In the genomic region with DNA sequence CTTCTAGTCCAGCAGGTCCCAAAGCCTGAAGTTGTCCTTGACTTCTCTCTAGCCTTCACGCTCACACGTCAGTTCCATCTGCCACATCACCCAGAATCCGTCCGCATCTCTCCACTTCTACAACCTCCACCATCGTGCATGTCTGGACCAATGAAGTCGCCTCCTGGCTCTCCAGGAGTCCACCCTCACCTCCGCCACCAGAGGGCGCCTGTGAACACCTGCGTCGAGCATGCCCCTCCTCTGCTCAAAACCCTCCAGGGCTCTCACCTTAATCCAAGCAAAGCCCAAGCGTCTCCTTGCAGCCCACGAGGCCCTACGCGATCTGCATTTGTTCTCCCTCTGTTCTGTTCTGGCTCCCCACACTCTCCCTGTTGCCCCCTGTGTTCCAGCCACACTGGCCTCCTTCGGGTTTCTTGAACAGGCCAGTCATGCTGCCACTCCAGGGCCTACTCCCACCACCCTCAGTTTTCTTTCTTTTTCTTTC, we compare ENCODE assay signal across 1 cellular context.
TF ChIP-seq lines count a peak whose summit lies in the region.

No MANE protein-coding gene starts in this region.

TF ChIP-seq in K562, 482 proteins besides CTCF, POLR2A, EP300 and RAD21 (continued from another document and continues in another):
- TF ChIP-seq, protein P1, sequence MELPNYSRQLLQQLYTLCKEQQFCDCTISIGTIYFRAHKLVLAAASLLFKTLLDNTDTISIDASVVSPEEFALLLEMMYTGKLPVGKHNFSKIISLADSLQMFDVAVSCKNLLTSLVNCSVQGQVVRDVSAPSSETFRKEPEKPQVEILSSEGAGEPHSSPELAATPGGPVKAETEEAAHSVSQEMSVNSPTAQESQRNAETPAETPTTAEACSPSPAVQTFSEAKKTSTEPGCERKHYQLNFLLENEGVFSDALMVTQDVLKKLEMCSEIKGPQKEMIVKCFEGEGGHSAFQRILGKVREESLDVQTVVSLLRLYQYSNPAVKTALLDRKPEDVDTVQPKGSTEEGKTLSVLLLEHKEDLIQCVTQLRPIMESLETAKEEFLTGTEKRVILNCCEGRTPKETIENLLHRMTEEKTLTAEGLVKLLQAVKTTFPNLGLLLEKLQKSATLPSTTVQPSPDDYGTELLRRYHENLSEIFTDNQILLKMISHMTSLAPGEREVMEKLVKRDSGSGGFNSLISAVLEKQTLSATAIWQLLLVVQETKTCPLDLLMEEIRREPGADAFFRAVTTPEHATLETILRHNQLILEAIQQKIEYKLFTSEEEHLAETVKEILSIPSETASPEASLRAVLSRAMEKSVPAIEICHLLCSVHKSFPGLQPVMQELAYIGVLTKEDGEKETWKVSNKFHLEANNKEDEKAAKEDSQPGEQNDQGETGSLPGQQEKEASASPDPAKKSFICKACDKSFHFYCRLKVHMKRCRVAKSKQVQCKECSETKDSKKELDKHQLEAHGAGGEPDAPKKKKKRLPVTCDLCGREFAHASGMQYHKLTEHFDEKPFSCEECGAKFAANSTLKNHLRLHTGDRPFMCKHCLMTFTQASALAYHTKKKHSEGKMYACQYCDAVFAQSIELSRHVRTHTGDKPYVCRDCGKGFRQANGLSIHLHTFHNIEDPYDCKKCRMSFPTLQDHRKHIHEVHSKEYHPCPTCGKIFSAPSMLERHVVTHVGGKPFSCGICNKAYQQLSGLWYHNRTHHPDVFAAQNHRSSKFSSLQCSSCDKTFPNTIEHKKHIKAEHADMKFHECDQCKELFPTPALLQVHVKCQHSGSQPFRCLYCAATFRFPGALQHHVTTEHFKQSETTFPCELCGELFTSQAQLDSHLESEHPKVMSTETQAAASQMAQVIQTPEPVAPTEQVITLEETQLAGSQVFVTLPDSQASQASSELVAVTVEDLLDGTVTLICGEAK (IDR thresholded peaks at IDR 0.05) = 0 out of 2 replicates have a peak, but pooled peaks have one; percentile 38
- TF ChIP-seq, protein P1 (CRISPR knock-in tag; IDR thresholded peaks at IDR 0.05) = no peak
- TF ChIP-seq CREB1 (IDR thresholded peaks at IDR 0.05) (peak; percentile 61; the same call in 1 of the 2 replicates), CREB1 (CRISPR knock-in tag; IDR thresholded peaks at IDR 0.05) (peak; percentile 78), ZNF644 (tag; IDR thresholded peaks at IDR 0.05; ENCODE audit: low read depth) (no peak), PTTG1 (tag; IDR thresholded peaks at IDR 0.05; ENCODE audit: low read depth) (no peak), ESRRB (CRISPR knock-in tag; IDR thresholded peaks at IDR 0.05; ENCODE audit: borderline replicate concordance) (no peak), PHF8 (IDR thresholded peaks at IDR 0.05; ENCODE audit: borderline replicate concordance, low read length) (peak; percentile 41; the same call in 1 of the 2 replicates), SMAD3 (CRISPR knock-in tag; conservative IDR thresholded peaks at IDR 0.05) (0 out of 2 replicates have a peak, but pooled peaks have one; percentile 9), ZEB2 (IDR thresholded peaks at IDR 0.05) (peak; percentile 73; the same call in 1 of the 2 replicates), CREBBP (IDR thresholded peaks at IDR 0.05; ENCODE audit: low read depth, low read length) (no peak), ZC3H8 (IDR thresholded peaks at IDR 0.05) (0 out of 2 replicates have a peak, but pooled peaks have one; percentile 76), OTX1 (CRISPR knock-in tag; IDR thresholded peaks at IDR 0.05) (0 out of 2 replicates have a peak, but pooled peaks have one; percentile 25), NRF1 (conservative IDR thresholded peaks at IDR 0.05 in 1 of 2, IDR thresholded peaks at IDR 0.05 in 1 of 2) (peak; percentile 32 to 62; a peak in 3 of 4 replicates), ZNF224 (CRISPR knock-in tag; IDR thresholded peaks at IDR 0.05) (no peak), GATA2 (CRISPR knock-in tag; IDR thresholded peaks at IDR 0.05) (no peak), PCBP2 (IDR thresholded peaks at IDR 0.05; ENCODE audit: low read depth, low read length, poor library complexity, severe bottlenecking) (no peak), TAF7 (tag; IDR thresholded peaks at IDR 0.05) (no peak), SOX6 (IDR thresholded peaks at IDR 0.05) (peak; percentile 20; the same call in 1 of the 2 replicates), ZNF3 (CRISPR knock-in tag; IDR thresholded peaks at IDR 0.05) (no peak), KLF13 (tag; IDR thresholded peaks at IDR 0.05; ENCODE audit: borderline replicate concordance, low read depth) (no peak), XRCC5 (IDR thresholded peaks at IDR 0.05; ENCODE audit: low read depth, low read length) (peak; percentile 97), COPS2 (conservative IDR thresholded peaks at IDR 0.05) (no peak), ZNF121 (CRISPR knock-in tag; conservative IDR thresholded peaks at IDR 0.05) (no peak), CC2D1A (IDR thresholded peaks at IDR 0.05) (peak; percentile 6), THRAP3 (IDR thresholded peaks at IDR 0.05; ENCODE audit: borderline replicate concordance) (no peak), L3MBTL2 (IDR thresholded peaks at IDR 0.05) (peak; percentile 89), FOXK1 (CRISPR knock-in tag; IDR thresholded peaks at IDR 0.05; ENCODE audit: borderline replicate concordance) (no peak), RNF2 (IDR thresholded peaks at IDR 0.05) (no peak), MYBL2 (IDR thresholded peaks at IDR 0.05; ENCODE audit: low read depth) (no peak), MYBL2 (CRISPR knock-in tag; IDR thresholded peaks at IDR 0.05; ENCODE audit: borderline replicate concordance) (no peak), CTBP1 (IDR thresholded peaks at IDR 0.05; ENCODE audit: borderline replicate concordance) (peak; percentile 91), NEUROD1 (IDR thresholded peaks at IDR 0.05; ENCODE audit: borderline replicate concordance, low read depth, low read length, partially characterized antibody) (no peak)
- TF ChIP-seq, protein P2, sequence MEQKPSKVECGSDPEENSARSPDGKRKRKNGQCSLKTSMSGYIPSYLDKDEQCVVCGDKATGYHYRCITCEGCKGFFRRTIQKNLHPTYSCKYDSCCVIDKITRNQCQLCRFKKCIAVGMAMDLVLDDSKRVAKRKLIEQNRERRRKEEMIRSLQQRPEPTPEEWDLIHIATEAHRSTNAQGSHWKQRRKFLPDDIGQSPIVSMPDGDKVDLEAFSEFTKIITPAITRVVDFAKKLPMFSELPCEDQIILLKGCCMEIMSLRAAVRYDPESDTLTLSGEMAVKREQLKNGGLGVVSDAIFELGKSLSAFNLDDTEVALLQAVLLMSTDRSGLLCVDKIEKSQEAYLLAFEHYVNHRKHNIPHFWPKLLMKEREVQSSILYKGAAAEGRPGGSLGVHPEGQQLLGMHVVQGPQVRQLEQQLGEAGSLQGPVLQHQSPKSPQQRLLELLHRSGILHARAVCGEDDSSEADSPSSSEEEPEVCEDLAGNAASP (IDR thresholded peaks at IDR 0.05) = no peak
- TF ChIP-seq, protein P3, sequence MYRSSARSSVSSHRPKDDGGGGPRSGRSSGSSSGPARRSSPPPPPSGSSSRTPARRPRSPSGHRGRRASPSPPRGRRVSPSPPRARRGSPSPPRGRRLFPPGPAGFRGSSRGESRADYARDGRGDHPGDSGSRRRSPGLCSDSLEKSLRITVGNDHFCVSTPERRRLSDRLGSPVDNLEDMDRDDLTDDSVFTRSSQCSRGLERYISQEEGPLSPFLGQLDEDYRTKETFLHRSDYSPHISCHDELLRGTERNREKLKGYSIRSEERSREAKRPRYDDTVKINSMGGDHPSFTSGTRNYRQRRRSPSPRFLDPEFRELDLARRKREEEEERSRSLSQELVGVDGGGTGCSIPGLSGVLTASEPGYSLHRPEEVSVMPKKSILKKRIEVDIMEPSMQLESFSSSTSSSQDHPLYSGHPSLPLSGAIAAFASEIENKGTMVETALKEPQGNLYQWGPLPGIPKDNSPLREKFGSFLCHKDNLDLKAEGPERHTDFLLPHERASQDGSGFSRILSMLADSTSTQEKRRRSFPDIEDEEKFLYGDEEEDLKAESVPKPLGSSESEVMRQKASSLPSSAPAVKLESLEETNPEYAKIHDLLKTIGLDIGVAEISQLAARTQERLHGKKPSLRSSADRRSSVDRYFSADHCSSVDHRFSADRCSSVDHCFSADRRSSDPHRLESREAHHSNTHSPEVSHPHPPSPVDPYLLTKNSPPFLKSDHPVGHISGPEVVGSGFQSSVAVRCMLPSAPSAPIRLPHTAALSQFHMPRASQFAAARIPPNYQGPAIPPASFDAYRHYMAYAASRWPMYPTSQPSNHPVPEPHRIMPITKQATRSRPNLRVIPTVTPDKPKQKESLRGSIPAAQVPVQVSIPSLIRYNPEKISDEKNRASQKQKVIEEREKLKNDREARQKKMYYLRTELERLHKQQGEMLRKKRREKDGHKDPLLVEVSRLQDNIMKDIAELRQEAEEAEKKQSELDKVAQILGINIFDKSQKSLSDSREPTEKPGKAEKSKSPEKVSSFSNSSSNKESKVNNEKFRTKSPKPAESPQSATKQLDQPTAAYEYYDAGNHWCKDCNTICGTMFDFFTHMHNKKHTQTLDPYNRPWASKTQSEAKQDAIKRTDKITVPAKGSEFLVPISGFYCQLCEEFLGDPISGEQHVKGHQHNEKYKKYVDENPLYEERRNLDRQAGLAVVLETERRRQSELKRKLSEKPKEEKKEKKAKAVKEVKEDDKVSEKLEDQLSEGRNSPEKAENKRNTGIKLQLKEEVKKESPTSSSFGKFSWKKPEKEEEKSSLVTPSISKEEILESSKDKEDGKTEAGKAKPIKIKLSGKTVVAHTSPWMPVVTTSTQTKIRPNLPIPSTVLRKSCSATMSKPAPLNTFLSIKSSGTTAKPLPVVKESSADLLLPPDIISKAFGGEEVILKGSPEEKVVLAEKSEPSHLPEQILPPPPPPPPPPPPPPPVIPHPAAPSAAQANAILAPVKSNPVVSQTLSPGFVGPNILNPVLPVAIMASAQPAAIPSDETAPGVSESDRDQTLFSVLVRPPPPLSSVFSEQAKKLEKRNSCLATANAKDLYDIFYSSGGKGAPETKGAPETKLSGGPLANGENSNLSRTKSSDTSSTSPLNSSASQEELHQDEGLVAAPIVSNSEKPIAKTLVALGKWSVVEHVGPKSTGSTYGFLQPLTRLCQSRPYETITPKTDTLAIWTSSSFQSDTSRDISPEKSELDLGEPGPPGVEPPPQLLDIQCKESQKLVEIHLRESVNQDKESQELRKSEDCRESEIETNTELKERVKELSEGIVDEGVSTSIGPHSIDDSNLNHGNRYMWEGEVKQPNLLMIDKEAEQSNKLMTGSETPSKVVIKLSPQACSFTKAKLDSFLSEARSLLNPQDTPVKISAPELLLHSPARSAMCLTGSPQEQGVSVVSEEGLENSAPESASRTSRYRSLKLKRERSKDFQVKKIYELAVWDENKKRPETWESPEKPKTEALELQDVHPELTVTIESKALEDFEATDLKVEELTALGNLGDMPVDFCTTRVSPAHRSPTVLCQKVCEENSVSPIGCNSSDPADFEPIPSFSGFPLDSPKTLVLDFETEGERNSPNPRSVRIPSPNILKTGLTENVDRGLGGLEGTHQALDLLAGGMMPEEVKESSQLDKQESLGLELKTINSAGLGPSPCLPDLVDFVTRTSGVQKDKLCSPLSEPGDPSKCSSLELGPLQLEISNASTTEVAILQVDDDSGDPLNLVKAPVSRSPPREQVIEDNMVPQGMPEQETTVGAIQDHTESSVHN (IDR thresholded peaks at IDR 0.05; ENCODE audit: borderline replicate concordance in 1 of 2, low read depth in 1 of 2) = no peak
- TF ChIP-seq, protein P4, sequence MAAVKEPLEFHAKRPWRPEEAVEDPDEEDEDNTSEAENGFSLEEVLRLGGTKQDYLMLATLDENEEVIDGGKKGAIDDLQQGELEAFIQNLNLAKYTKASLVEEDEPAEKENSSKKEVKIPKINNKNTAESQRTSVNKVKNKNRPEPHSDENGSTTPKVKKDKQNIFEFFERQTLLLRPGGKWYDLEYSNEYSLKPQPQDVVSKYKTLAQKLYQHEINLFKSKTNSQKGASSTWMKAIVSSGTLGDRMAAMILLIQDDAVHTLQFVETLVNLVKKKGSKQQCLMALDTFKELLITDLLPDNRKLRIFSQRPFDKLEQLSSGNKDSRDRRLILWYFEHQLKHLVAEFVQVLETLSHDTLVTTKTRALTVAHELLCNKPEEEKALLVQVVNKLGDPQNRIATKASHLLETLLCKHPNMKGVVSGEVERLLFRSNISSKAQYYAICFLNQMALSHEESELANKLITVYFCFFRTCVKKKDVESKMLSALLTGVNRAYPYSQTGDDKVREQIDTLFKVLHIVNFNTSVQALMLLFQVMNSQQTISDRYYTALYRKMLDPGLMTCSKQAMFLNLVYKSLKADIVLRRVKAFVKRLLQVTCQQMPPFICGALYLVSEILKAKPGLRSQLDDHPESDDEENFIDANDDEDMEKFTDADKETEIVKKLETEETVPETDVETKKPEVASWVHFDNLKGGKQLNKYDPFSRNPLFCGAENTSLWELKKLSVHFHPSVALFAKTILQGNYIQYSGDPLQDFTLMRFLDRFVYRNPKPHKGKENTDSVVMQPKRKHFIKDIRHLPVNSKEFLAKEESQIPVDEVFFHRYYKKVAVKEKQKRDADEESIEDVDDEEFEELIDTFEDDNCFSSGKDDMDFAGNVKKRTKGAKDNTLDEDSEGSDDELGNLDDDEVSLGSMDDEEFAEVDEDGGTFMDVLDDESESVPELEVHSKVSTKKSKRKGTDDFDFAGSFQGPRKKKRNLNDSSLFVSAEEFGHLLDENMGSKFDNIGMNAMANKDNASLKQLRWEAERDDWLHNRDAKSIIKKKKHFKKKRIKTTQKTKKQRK (IDR thresholded peaks at IDR 0.05; ENCODE audit: borderline replicate concordance, low read depth, low read length) = no peak
- TF ChIP-seq, protein P5, sequence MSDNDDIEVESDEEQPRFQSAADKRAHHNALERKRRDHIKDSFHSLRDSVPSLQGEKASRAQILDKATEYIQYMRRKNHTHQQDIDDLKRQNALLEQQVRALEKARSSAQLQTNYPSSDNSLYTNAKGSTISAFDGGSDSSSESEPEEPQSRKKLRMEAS (CRISPR knock-in tag; IDR thresholded peaks at IDR 0.05) = peak; percentile 66
